ENCODE assay signal across 1 cellular context in the genomic region with DNA sequence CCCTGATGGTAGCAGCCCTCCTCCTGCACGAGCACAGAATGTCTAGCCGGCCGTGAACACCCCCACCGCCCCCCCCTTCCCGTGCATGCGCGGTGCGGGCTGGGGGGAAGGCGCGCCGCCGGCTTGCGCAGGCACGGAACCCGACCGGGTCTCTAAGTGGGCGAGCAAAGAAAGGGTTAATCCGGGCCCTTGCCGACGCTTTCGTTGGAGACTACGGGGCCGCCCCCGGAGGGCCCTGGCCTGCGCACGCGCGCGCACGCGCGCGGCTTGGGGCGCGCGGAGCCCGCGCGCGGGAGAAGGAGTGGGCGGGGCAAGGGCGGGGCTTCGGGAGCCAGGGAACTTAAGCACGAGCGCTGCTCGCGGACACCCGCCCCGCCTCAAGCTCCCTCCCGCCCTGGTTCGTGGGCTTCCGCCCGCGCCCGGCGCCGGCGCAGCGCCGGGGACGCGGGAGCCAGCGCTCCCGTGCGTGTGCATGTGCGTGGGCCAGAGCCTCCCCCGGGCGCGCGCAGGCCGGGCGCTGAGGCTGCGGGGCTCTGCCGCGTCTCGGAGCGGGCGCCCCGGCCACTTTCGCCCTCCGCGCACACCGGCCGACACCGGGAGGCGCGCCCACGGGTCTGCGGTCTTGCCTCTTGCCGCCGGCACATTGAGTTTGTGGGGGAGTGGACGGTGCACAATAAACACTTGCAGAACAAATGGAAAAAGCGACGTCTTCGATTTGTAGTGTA.
TF ChIP-seq lines count a peak whose summit lies in the region.

No MANE protein-coding gene starts in this region.

TF ChIP-seq in K562, 482 proteins besides CTCF, POLR2A, EP300 and RAD21 (continued from another document and continues in another):
- TF ChIP-seq FOXP4 (CRISPR knock-in tag; IDR thresholded peaks at IDR 0.05; ENCODE audit: borderline replicate concordance) (no peak), RBM14 (IDR thresholded peaks at IDR 0.05; ENCODE audit: borderline replicate concordance, insufficient read depth, low read depth, low read length) (no peak), POU5F1 (IDR thresholded peaks at IDR 0.05; ENCODE audit: borderline replicate concordance, low read depth, low read length, partially characterized antibody) (peak; percentile 37), ZBTB34 (CRISPR knock-in tag; IDR thresholded peaks at IDR 0.05) (no peak), CUX1 (CRISPR knock-in tag; IDR thresholded peaks at IDR 0.05) (peak; percentile 99), SAP30 (IDR thresholded peaks at IDR 0.05; ENCODE audit: borderline replicate concordance, insufficient read depth, low read depth, low read length, poor library complexity, severe bottlenecking) (peak; percentile 42), FOXM1 (IDR thresholded peaks at IDR 0.05; ENCODE audit: low read depth) (no peak), FOXM1 (CRISPR knock-in tag; IDR thresholded peaks at IDR 0.05; ENCODE audit: low read depth) (no peak), ZNF551 (CRISPR knock-in tag; IDR thresholded peaks at IDR 0.05) (no peak), MYC (IDR thresholded peaks at IDR 0.05; ENCODE audit: low read depth, low read length) (no peak; the same call in 1 of the 2 replicates), MYC (CRISPR knock-in tag; IDR thresholded peaks at IDR 0.05; ENCODE audit: borderline replicate concordance, low read depth) (no peak), E2F3 (CRISPR knock-in tag; IDR thresholded peaks at IDR 0.05) (peak; percentile 91), LARP7 (IDR thresholded peaks at IDR 0.05) (no peak), ZNF717 (CRISPR knock-in tag; IDR thresholded peaks at IDR 0.05) (no peak), ZNF217 (CRISPR knock-in tag; IDR thresholded peaks at IDR 0.05) (no peak), LCOR (CRISPR knock-in tag; IDR thresholded peaks at IDR 0.05) (no peak), FOXA1 (IDR thresholded peaks at IDR 0.05; ENCODE audit: borderline replicate concordance) (no peak), NONO (IDR thresholded peaks at IDR 0.05; ENCODE audit: low read depth in 2 of 2, low read length in 1 of 2) (peak; percentile 58 to 76), TCF7L2 (IDR thresholded peaks at IDR 0.05; ENCODE audit: low read depth, low read length) (no peak), POLR2H (tag; IDR thresholded peaks at IDR 0.05; ENCODE audit: low read depth) (peak; percentile 70; the same call in 1 of the 2 replicates), POLR3G (IDR thresholded peaks at IDR 0.05; ENCODE audit: extremely low read depth, insufficient read length, insufficient replicate concordance) (no peak), TRIM28 (IDR thresholded peaks at IDR 0.05) (no peak), THAP12 (CRISPR knock-in tag; IDR thresholded peaks at IDR 0.05) (peak; percentile 89; the same call in 1 of the 2 replicates), CBFA2T2 (conservative IDR thresholded peaks at IDR 0.05) (no peak), ZKSCAN8 (CRISPR knock-in tag; IDR thresholded peaks at IDR 0.05) (peak; percentile 91; the same call in 1 of the 2 replicates), DDX20 (tag; IDR thresholded peaks at IDR 0.05; ENCODE audit: low read depth) (no peak), ZNF41 (CRISPR knock-in tag; conservative IDR thresholded peaks at IDR 0.05) (0 out of 2 replicates have a peak, but pooled peaks have one; percentile 75), KAT2B (IDR thresholded peaks at IDR 0.05; ENCODE audit: low read depth, low read length) (no peak), DPF2 (IDR thresholded peaks at IDR 0.05) (no peak), TOE1 (IDR thresholded peaks at IDR 0.05; ENCODE audit: borderline replicate concordance) (no peak), TOE1 (CRISPR knock-in tag; IDR thresholded peaks at IDR 0.05; ENCODE audit: borderline replicate concordance, low read depth) (no peak), PHTF2 (CRISPR knock-in tag; IDR thresholded peaks at IDR 0.05) (no peak), PRMT5 (CRISPR knock-in tag; IDR thresholded peaks at IDR 0.05) (no peak), POLR2G (IDR thresholded peaks at IDR 0.05; ENCODE audit: low read depth, low read length) (peak; percentile 89), MTA2 (IDR thresholded peaks at IDR 0.05; ENCODE audit: low read depth) (no peak), KLF1 (tag; IDR thresholded peaks at IDR 0.05) (no peak), SIN3A (IDR thresholded peaks at IDR 0.05; ENCODE audit: borderline replicate concordance in 2 of 2, control insufficient read depth in 1 of 2, low read depth in 2 of 2, low read length in 2 of 2) (no peak), SMAD1 (IDR thresholded peaks at IDR 0.05; ENCODE audit: low read depth, low read length, partially characterized antibody) (peak; percentile 45), ZBTB1 (CRISPR knock-in tag; IDR thresholded peaks at IDR 0.05; ENCODE audit: borderline replicate concordance, low read depth) (0 out of 2 replicates have a peak, but pooled peaks have one; percentile 63), ATF3 (IDR thresholded peaks at IDR 0.05) (no peak), ATF3 (CRISPR knock-in tag; conservative IDR thresholded peaks at IDR 0.05) (no peak), PRPF4 (IDR thresholded peaks at IDR 0.05; ENCODE audit: insufficient read depth, low read depth, low read length, poor library complexity, severe bottlenecking) (no peak), TFE3 (CRISPR knock-in tag; IDR thresholded peaks at IDR 0.05) (no peak), CHD2 (IDR thresholded peaks at IDR 0.05; ENCODE audit: low read depth, low read length) (no peak), HIVEP1 (CRISPR knock-in tag; IDR thresholded peaks at IDR 0.05) (no peak), ZNF165 (CRISPR knock-in tag; IDR thresholded peaks at IDR 0.05; ENCODE audit: borderline replicate concordance) (no peak)
- TF ChIP-seq, protein P1, sequence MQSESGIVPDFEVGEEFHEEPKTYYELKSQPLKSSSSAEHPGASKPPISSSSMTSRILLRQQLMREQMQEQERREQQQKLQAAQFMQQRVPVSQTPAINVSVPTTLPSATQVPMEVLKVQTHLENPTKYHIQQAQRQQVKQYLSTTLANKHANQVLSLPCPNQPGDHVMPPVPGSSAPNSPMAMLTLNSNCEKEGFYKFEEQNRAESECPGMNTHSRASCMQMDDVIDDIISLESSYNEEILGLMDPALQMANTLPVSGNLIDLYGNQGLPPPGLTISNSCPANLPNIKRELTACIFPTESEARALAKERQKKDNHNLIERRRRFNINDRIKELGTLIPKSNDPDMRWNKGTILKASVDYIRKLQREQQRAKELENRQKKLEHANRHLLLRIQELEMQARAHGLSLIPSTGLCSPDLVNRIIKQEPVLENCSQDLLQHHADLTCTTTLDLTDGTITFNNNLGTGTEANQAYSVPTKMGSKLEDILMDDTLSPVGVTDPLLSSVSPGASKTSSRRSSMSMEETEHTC (IDR thresholded peaks at IDR 0.05): no peak
